ENCODE assay signal across 8 cellular contexts in genomic region chr22:37659897-37660708, GRCh38. TPM values are rescaled to one million over a fixed set of nuclear protein-coding genes. Genes with fewer than 3 reads are reported as not detected.
DNase-seq lines count a peak whose midpoint lies in the region; ATAC-seq and TF ChIP-seq lines count a peak whose summit lies in the region.

No MANE protein-coding gene starts in this region.

- no peaks in the 10 kb centered on the region for H3K9me3 Mint-ChIP-seq in CD4-positive, alpha-beta memory T cell
- H3K9me3 Mint-ChIP-seq in nephron progenitor cell = no peaks in the 10 kb centered on the region

- H3K79me2 ChIP-seq in MM.1S (ENCODE audit: low read length) = peaks cover 50% of the 10 kb centered on the region

- H3F3A ChIP-seq in MM.1S (ENCODE audit: insufficient read depth, low read length) = 0 out of 2 replicates have a peak, but pooled peaks cover 7% of the 10 kb centered on the region

- no peak overlapping the region for H3K27ac ChIP-seq in CD4-positive, alpha-beta memory T cell (ENCODE audit: low read depth, low read length)
- H3K27ac ChIP-seq in MM.1S (ENCODE audit: low read length) (no peak overlapping the region), cingulate gyrus (ENCODE audit: low read depth, low read length) (peak overlapping the region; percentile 25)

- H3K27ac Mint-ChIP-seq in CD4-positive, alpha-beta memory T cell = peak overlapping the region in 6 of 7 donors; percentile 62 to 86 (median 76)
- H3K27ac Mint-ChIP-seq in nephron progenitor cell = peak overlapping the region; percentile 71

- H3K4me1 Mint-ChIP-seq in CD4-positive, alpha-beta memory T cell = peaks cover 27 to 49% (median 37%) of the 10 kb centered on the region in 4 donors
- H3K4me1 Mint-ChIP-seq in nephron progenitor cell = peaks cover 46% of the 10 kb centered on the region

- H3K9me2 ChIP-seq in MM.1S (replicated peaks; ENCODE audit: insufficient read depth, low read length) = no peaks in the 10 kb centered on the region

- no peak for DNase-seq in CD4-positive, alpha-beta memory T cell
- DNase-seq in MM.1S = no peak
- no peak for DNase-seq in nephron progenitor cell
- DNase-seq in DMS53 (lab: John Stamatoyannopoulos, UW) = no peak
- DNase-seq in anterior cingulate cortex (lab: John Stamatoyannopoulos, UW) = no peak

- POLR2A ChIA-PET in CD4-positive, alpha-beta memory T cell (lab: Charles Lee; ENCODE audit: partially characterized antibody) = interaction anchor here (0.6 to 13.9 kb wide), 10 partner anchors 11 to 1578 kb away, joined by 3 to 348 read pairs (median 36); partner anchors contain the start of genes GGA1, LGALS1, NOL12 and SH3BP1

- no peaks in the 10 kb centered on the region for H3K27me3 ChIP-seq in CD4-positive, alpha-beta memory T cell (ENCODE audit: insufficient read depth, low read length)
- no peaks in the 10 kb centered on the region for H3K27me3 ChIP-seq in MM.1S (replicated peaks; ENCODE audit: insufficient read depth, low read length)

- H3K4me1 ChIP-seq in CD4-positive, alpha-beta memory T cell (ENCODE audit: insufficient read depth, low read length) = peaks cover 33% of the 10 kb centered on the region
- H3K4me1 ChIP-seq in MM.1S (ENCODE audit: low read length) = peaks cover 15% of the 10 kb centered on the region

- no peak for TF ChIP-seq CTCF in MM.1S (IDR thresholded peaks at IDR 0.05; ENCODE audit: low read length)
- no peak for TF ChIP-seq CTCF in nephron progenitor cell (IDR thresholded peaks at IDR 0.05)

- intact Hi-C loops in CD4-positive, alpha-beta memory T cell (cut with micrococcal nuclease) = loop anchor here (2.0 kb wide), 1 partner anchor 21 kb away; the partner anchor contains the start of gene SH3BP1

- H3K4me3 Mint-ChIP-seq in CD4-positive, alpha-beta memory T cell = peak overlapping the region; percentile 78 to 90 (median 82)
- peak overlapping the region; percentile 86 for H3K4me3 Mint-ChIP-seq in nephron progenitor cell

- H2AFZ ChIP-seq in MM.1S (ENCODE audit: low read length) = no peak overlapping the region

- H3K9ac ChIP-seq in MM.1S (ENCODE audit: low read length) = peak overlapping the region; percentile 63; the same call in 1 of the 2 replicates

- H3K36me3 Mint-ChIP-seq in CD4-positive, alpha-beta memory T cell = peaks cover 0 to 14% of the 10 kb centered on the region in 2 donors
- H3K36me3 Mint-ChIP-seq in nephron progenitor cell (ENCODE audit: low read depth) = peaks cover 6% of the 10 kb centered on the region

- peaks cover 3% of the 10 kb centered on the region for H3K36me3 ChIP-seq in CD4-positive, alpha-beta memory T cell (ENCODE audit: insufficient read depth, low read length)
- no peaks in the 10 kb centered on the region for H3K36me3 ChIP-seq in MM.1S (replicated peaks; ENCODE audit: insufficient read depth, low read length)

- ATAC-seq in HG02938 (IDR thresholded peaks at IDR 0.05; ENCODE audit: unreplicated experiment) (no peak), GM21367 (IDR thresholded peaks at IDR 0.05; ENCODE audit: unreplicated experiment) (no peak)

- H3K27me3 Mint-ChIP-seq in CD4-positive, alpha-beta memory T cell = no peaks in the 10 kb centered on the region
- no peaks in the 10 kb centered on the region for H3K27me3 Mint-ChIP-seq in nephron progenitor cell (ENCODE audit: low read depth, poor library complexity)

- peak overlapping the region; percentile 95 for H3K4me2 ChIP-seq in MM.1S (ENCODE audit: low read depth, low read length)

- H4K20me1 ChIP-seq in MM.1S (ENCODE audit: insufficient read depth, low read length) = peaks cover 5% of the 10 kb centered on the region; the same call in 1 of the 2 replicates

- H3K4me3 ChIP-seq in CD4-positive, alpha-beta memory T cell (ENCODE audit: low read length in 2 of 2) = peak overlapping the region in 1 of 2 donors; percentile 57
- H3K4me3 ChIP-seq in MM.1S (ENCODE audit: low read length) = peak overlapping the region; percentile 79

- H3K9me3 ChIP-seq in CD4-positive, alpha-beta memory T cell (ENCODE audit: control insufficient read depth in 1 of 2, low read length in 2 of 2) = no peaks in the 10 kb centered on the region
- H3K9me3 ChIP-seq in MM.1S (replicated peaks; ENCODE audit: insufficient read depth, low read length) = no peaks in the 10 kb centered on the region

- CTCF ChIA-PET in CD4-positive, alpha-beta memory T cell (lab: Charles Lee; ENCODE audit: partially characterized antibody) = interaction anchor here (1.2 to 17.5 kb wide), 5 partner anchors 11 to 68 kb away, joined by 3 to 221 read pairs (median 14); partner anchors contain the start of gene LGALS1

RNA-seq across cellular contexts. Expression of gene PDXP, which starts 1.6 kb away (rescaled TPM):
- total RNA-seq in CD4-positive, alpha-beta memory T cell = 1 to 10 TPM; 7.3 to 9.8 TPM
- 1 to 10 TPM in 1 of 2 donors, under 1 TPM in 1; 0.38 to 7.1 TPM for polyA plus RNA-seq in CD4-positive, alpha-beta memory T cell

RNA-seq across cellular contexts. Expression of gene LGALS1, which starts 15.3 kb away (rescaled TPM):
- 10 to 100 TPM; 64.8 to 68.7 TPM for total RNA-seq in CD4-positive, alpha-beta memory T cell
- polyA plus RNA-seq in CD4-positive, alpha-beta memory T cell = 100 to 1,000 TPM; 315 to 358 TPM

RNA-seq across cellular contexts. Expression of gene SH3BP1, which starts 20.6 kb away (rescaled TPM):
- total RNA-seq in CD4-positive, alpha-beta memory T cell = 10 to 100 TPM; 84.0 to 89.2 TPM
- 10 to 100 TPM; 17.6 to 30.3 TPM for polyA plus RNA-seq in CD4-positive, alpha-beta memory T cell

RNA-seq across cellular contexts. Expression of gene NOL12, which starts 26.0 kb away (rescaled TPM):
- total RNA-seq in CD4-positive, alpha-beta memory T cell = 10 to 100 TPM; 50.3 to 52.0 TPM
- polyA plus RNA-seq in CD4-positive, alpha-beta memory T cell = 10 to 100 TPM; 38.8 to 51.6 TPM

RNA-seq across cellular contexts. Expression of gene TRIOBP, which starts 36.7 kb away (rescaled TPM):
- 10 to 100 TPM; 25.8 to 26.1 TPM for total RNA-seq in CD4-positive, alpha-beta memory T cell
- 10 to 100 TPM in 1 of 2 donors, 1 to 10 TPM in 1; 9.2 to 13.0 TPM for polyA plus RNA-seq in CD4-positive, alpha-beta memory T cell
